ENCODE assay signal across 8 cellular contexts in the genomic region with DNA sequence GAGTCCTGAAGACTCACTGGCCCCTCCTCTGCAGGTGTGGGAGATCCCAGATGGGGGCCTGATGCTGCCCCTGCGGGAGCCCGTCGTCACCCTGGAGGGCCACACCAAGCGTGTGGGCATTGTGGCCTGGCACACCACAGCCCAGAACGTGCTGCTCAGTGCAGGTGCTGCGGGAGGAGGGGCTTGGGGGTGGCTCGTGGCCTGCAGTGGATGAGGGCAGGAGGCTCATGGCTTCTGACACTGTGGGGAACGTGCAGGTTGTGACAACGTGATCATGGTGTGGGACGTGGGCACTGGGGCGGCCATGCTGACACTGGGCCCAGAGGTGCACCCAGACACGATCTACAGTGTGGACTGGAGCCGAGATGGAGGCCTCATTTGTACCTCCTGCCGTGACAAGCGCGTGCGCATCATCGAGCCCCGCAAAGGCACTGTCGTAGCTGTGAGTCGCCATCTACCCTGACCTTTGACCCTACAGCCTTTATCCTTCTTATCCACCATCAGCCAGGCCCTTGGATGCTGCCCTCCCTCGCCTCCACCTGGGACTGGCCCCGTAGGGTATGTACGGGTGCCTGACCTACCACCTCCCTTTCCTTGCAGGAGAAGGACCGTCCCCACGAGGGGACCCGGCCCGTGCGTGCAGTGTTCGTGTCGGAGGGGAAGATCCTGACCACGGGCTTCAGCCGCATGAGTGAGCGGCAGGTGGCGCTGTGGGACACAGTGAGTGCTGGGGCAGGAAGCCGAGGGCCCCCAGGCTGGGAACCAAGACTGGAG. TPM values are rescaled to one million over a fixed set of nuclear protein-coding genes. Genes with fewer than 3 reads are reported as not detected.
DNase-seq lines count a peak whose midpoint lies in the region; ATAC-seq, FAIRE-seq and TF ChIP-seq lines count a peak whose summit lies in the region.

No MANE protein-coding gene starts in this region.

- H3K9me3 Mint-ChIP-seq in activated naive CD8-positive, alpha-beta T cell (ENCODE audit: low read depth), result no peaks in the 10 kb centered on the region

- no peaks in the 10 kb centered on the region for H3K27me3 Mint-ChIP-seq in activated naive CD8-positive, alpha-beta T cell

- TF ChIP-seq POLR2A in GM12892 (IDR thresholded peaks at IDR 0.05; ENCODE audit: low read depth, low read length), result peak; percentile 77
- no peak for TF ChIP-seq POLR2A in heart left ventricle (IDR thresholded peaks at IDR 0.05)

- peak overlapping the region in 2 of 12 donors; percentile 57 to 91 for H3K27ac ChIP-seq in heart left ventricle
- peak overlapping the region in 18 of 21 experiments; percentile 1 to 98 (median 86) for H3K27ac ChIP-seq in skin epidermis

- 61 to 64% (median 62%) methylated on average over 23 to 36 of the region's 36 CpGs for WGBS in heart left ventricle, 4 donors

- no peaks in the 10 kb centered on the region for H3K27me3 ChIP-seq in heart left ventricle

- peak overlapping the region; percentile 98 for H3K27ac Mint-ChIP-seq in activated naive CD8-positive, alpha-beta T cell

- intact Hi-C loops in heart left ventricle (cut with DNase I), result no loop called here

- H3K4me3 Mint-ChIP-seq in activated naive CD8-positive, alpha-beta T cell, result peak overlapping the region; percentile 98

- H3K9me3 ChIP-seq in heart left ventricle, result no peaks in the 10 kb centered on the region

- H3K36me3 ChIP-seq in heart left ventricle, result peaks cover 0 to 22% (median 0%) of the 10 kb centered on the region in 9 donors

- DNase-seq in GM12892 (ENCODE audit: insufficient read length) (peak; percentile 50), SK-MEL-5 (ENCODE audit: low read depth, low spot score) (peak; percentile 64), heart left ventricle (peak; percentile 64 to 90 (median 72)), DMS153 (lab: John Stamatoyannopoulos, UW) (no peak), NCI-H1092 treated with DMSO at 0.1 percent for 48 hours (lab: John Stamatoyannopoulos, UW) (no peak)

- peaks cover 7% of the 10 kb centered on the region for H3K36me3 Mint-ChIP-seq in activated naive CD8-positive, alpha-beta T cell

- FAIRE-seq in GM12892 (lab: Jason Lieb, UNC), result no peak

- peaks cover 0 to 40% (median 11%) of the 10 kb centered on the region in 12 donors for H3K4me1 ChIP-seq in heart left ventricle

- peaks cover 24% of the 10 kb centered on the region for H3K4me1 Mint-ChIP-seq in activated naive CD8-positive, alpha-beta T cell (ENCODE audit: low read depth)

- H3K4me3 ChIP-seq in heart left ventricle (peak overlapping the region in 1 of 12 donors; percentile 73), skin epidermis (peak overlapping the region; percentile 23 to 57 (median 45))

- in situ Hi-C loops in SK-MEL-5 (cut with HindIII; ENCODE audit: low pct_unique_long_range_greater_than_20kb, low sequenced_read_pairs), result no loop called here

- no peak for ATAC-seq in heart left ventricle
- ATAC-seq in GM19035 (IDR thresholded peaks at IDR 0.05; ENCODE audit: unreplicated experiment), result no peak

- peak; percentile 45 to 85 (median 62) for TF ChIP-seq CTCF in heart left ventricle (IDR thresholded peaks at IDR 0.05)

RNA-seq across cellular contexts. Expression of gene CORO1A, which starts 3.6 kb away (rescaled TPM):
- 567 TPM for polyA plus RNA-seq in GM12892 (2012; ENCODE audit: missing spikeins)
- 0.08 TPM in 1 of 2 replicates, not detected in the other for total RNA-seq in SK-MEL-5 (2014; rRNA removed; shearing (Covaris generic))
- polyA plus RNA-seq in SK-MEL-5 (2015; cell fraction: cytosol; rRNA removed), result 0.52 and 0.84 TPM in 2 replicates
- not detected in 2 replicates for polyA plus RNA-seq in SK-MEL-5 (2015; cell fraction: nucleus; rRNA removed)
- 100 to 1,000 TPM in 1 of 9 donors, 10 to 100 TPM in 3, 1 to 10 TPM in 5; 4.3 to 102 (median 8.5) TPM for total RNA-seq in heart left ventricle
- 10 to 100 TPM in 1 of 2 donors, 1 to 10 TPM in 1; 6.4 to 16.8 TPM for polyA plus RNA-seq in heart left ventricle

RNA-seq across cellular contexts. Expression of gene BOLA2B, which starts 6.5 kb away (rescaled TPM):
- polyA plus RNA-seq in GM12892 (2012; ENCODE audit: missing spikeins), result 201 TPM
- total RNA-seq in SK-MEL-5 (2014; rRNA removed; shearing (Covaris generic)), result 24.0 and 30.6 TPM in 2 replicates
- 246 and 662 TPM in 2 replicates for polyA plus RNA-seq in SK-MEL-5 (2015; cell fraction: cytosol; rRNA removed)
- 23.3 and 31.0 TPM in 2 replicates for polyA plus RNA-seq in SK-MEL-5 (2015; cell fraction: nucleus; rRNA removed)
- total RNA-seq in heart left ventricle, result 100 to 1,000 TPM in 2 of 9 donors, 10 to 100 TPM in 7; 41.6 to 129 (median 58.2) TPM
- polyA plus RNA-seq in heart left ventricle, result 100 to 1,000 TPM; 140 to 204 TPM

RNA-seq across cellular contexts. Expression of gene SLX1A, which starts 6.7 kb away (rescaled TPM):
- 10.3 TPM for polyA plus RNA-seq in GM12892 (2012; ENCODE audit: missing spikeins)
- total RNA-seq in SK-MEL-5 (2014; rRNA removed; shearing (Covaris generic)), result 23.9 and 27.8 TPM in 2 replicates
- polyA plus RNA-seq in SK-MEL-5 (2015; cell fraction: cytosol; rRNA removed), result 19.8 and 27.2 TPM in 2 replicates
- polyA plus RNA-seq in SK-MEL-5 (2015; cell fraction: nucleus; rRNA removed), result 93.2 and 105 TPM in 2 replicates
- total RNA-seq in heart left ventricle, result 10 to 100 TPM in 7 of 9 donors, 1 to 10 TPM in 2; 8.2 to 32.2 (median 26.0) TPM
- polyA plus RNA-seq in heart left ventricle, result 10 to 100 TPM; 19.2 to 25.6 TPM

RNA-seq across cellular contexts. Expression of gene SULT1A3, which starts 12.1 kb away (rescaled TPM):
- 10.0 TPM for polyA plus RNA-seq in GM12892 (2012; ENCODE audit: missing spikeins)
- 1.4 and 3.6 TPM in 2 replicates for total RNA-seq in SK-MEL-5 (2014; rRNA removed; shearing (Covaris generic))
- polyA plus RNA-seq in SK-MEL-5 (2015; cell fraction: cytosol; rRNA removed), result 1.8 and 2.7 TPM in 2 replicates
- polyA plus RNA-seq in SK-MEL-5 (2015; cell fraction: nucleus; rRNA removed), result 32.2 and 35.5 TPM in 2 replicates
- 10 to 100 TPM in 3 of 9 donors, 1 to 10 TPM in 6; 1.2 to 14.9 (median 9.7) TPM for total RNA-seq in heart left ventricle
- polyA plus RNA-seq in heart left ventricle, result 10 to 100 TPM in 1 of 2 donors, 1 to 10 TPM in 1; 5.2 to 10.8 TPM

Comparison
In these comparisons a context has a peak if more than half of its experiments do, and no peak if none do; other contexts are left out.
1. DNase-seq: peak in GM12892 (single experiment), SK-MEL-5 (single experiment) and heart left ventricle (5 of 5); none in DMS153 (single experiment) and NCI-H1092 treated with DMSO at 0.1 percent for 48 hours (single experiment).